30 cellular contexts compared by ENCODE assay signal in genomic region chr10:123746520-123746919, GRCh38.
"Had no signal": no experiment of that assay in that cellular context is flagged by ENCODE, and none has a peak within 500 bp of the region (broad histone marks: within the 10 kb centered on the region; RNA-seq: fewer than 3 reads in every experiment).

No MANE protein-coding gene starts in this region.

- H3K27me3 Mint-ChIP-seq: activated CD4-positive, alpha-beta memory T cell treated with anti-CD3 and anti-CD28 coated beads, Interleukin-2, amount 10 ng/mL, durations not matched to agents 7 days and 5 days; activated CD4-positive, alpha-beta T cell treated with anti-CD3 and anti-CD28 coated beads, Interleukin-2, amount 10 ng/mL, durations not matched to agents 24 days and 14 days had no signal

- H3K36me3 ChIP-seq: left ventricle myocardium inferior, ovary, right lobe of liver, thyroid gland, upper lobe of left lung, vagina, WERI-Rb-1 had no signal

- H3K4me1 Mint-ChIP-seq: activated CD4-positive, alpha-beta memory T cell treated with anti-CD3 and anti-CD28 coated beads, Interleukin-2, amount 10 ng/mL, durations not matched to agents 7 days and 5 days; activated CD4-positive, alpha-beta T cell treated with anti-CD3 and anti-CD28 coated beads, Interleukin-2, amount 10 ng/mL, durations not matched to agents 24 days and 14 days; stimulated activated effector memory CD8-positive, alpha-beta T cell treated with anti-CD3 and anti-CD28 coated beads, Interleukin-12 subunit alpha, Interleukin-12 subunit beta, amount 100 ng/mL, for 72 hours; T-helper 17 cell had no signal

- H3K27me3 ChIP-seq: body of pancreas, gastroesophageal sphincter, ovary, right lobe of liver, thyroid gland, vagina had no signal

- H3K4me3 Mint-ChIP-seq: activated CD4-positive, alpha-beta memory T cell treated with anti-CD3 and anti-CD28 coated beads, Interleukin-2, amount 10 ng/mL, durations not matched to agents 7 days and 5 days; activated CD4-positive, alpha-beta T cell treated with anti-CD3 and anti-CD28 coated beads, Interleukin-2, amount 10 ng/mL, durations not matched to agents 24 days and 14 days; natural killer cell treated with Interleukin-12 subunit alpha and Interleukin-12 subunit beta and Interleukin-15 and Interleukin-18, amount 100 ng/mL, for 72 hours; stimulated activated effector memory CD8-positive, alpha-beta T cell treated with anti-CD3 and anti-CD28 coated beads, Interleukin-12 subunit alpha, Interleukin-12 subunit beta, amount 100 ng/mL, for 72 hours; stimulated activated naive CD8-positive, alpha-beta T cell treated with anti-CD3 and anti-CD28 coated beads, Interleukin-15, Interleukin-2, amounts not matched to agents 100 ng/mL and 50 ng/mL, for 24 hours; T-helper 17 cell had no signal

- H3K4me3 ChIP-seq: body of pancreas, gastroesophageal sphincter, left ventricle myocardium inferior, lung, mucosa of descending colon, ovary, right lobe of liver, thyroid gland, upper lobe of left lung, vagina had no signal

- H3K36me3 Mint-ChIP-seq: natural killer cell treated with Interleukin-12 subunit alpha and Interleukin-12 subunit beta and Interleukin-15 and Interleukin-18, amount 100 ng/mL, for 72 hours; stimulated activated effector memory CD8-positive, alpha-beta T cell treated with anti-CD3 and anti-CD28 coated beads, Interleukin-12 subunit alpha, Interleukin-12 subunit beta, amount 100 ng/mL, for 72 hours had no signal

- DNase-seq: activated CD4-positive, alpha-beta memory T cell treated with anti-CD3 and anti-CD28 coated beads, Interleukin-2, amount 10 ng/mL, durations not matched to agents 7 days and 5 days; activated CD4-positive, alpha-beta T cell treated with anti-CD3 and anti-CD28 coated beads, Interleukin-2, amount 10 ng/mL, durations not matched to agents 24 days and 14 days; activated CD4-positive, CD25-positive, alpha-beta regulatory T cell treated with anti-CD3 and anti-CD28 coated beads, Interleukin-2, amount 50 U/mL, for 72 hours; activated naive CD4-positive, alpha-beta T cell; activated T-cell treated with anti-CD3 and anti-CD28 coated beads, Interleukin-2, amount 50 U/mL, for 48 hours; aorta; body of pancreas; effector memory CD4-positive, alpha-beta T cell; hippocampal formation; kidney glomerular epithelial cell; left ventricle myocardium inferior; mucosa of descending colon; ovary; right lobe of liver; small intestine; stimulated activated CD4-positive, alpha-beta T cell treated with anti-CD3 and anti-CD28 coated beads, Interleukin-4, amount 100 ng/mL, for 24 hours; T-helper 17 cell; T1000; thyroid gland; WERI-Rb-1 had no signal

- H3K4me1 ChIP-seq: body of pancreas, left ventricle myocardium inferior, right lobe of liver, upper lobe of left lung, vagina had no signal

- H3K9me3 ChIP-seq: gastroesophageal sphincter, mucosa of descending colon, right lobe of liver, thyroid gland, upper lobe of left lung, vagina had no signal

- H3K27ac Mint-ChIP-seq: activated CD4-positive, alpha-beta memory T cell treated with anti-CD3 and anti-CD28 coated beads, Interleukin-2, amount 10 ng/mL, durations not matched to agents 7 days and 5 days; activated CD4-positive, alpha-beta T cell treated with anti-CD3 and anti-CD28 coated beads, Interleukin-2, amount 10 ng/mL, durations not matched to agents 24 days and 14 days; activated naive CD4-positive, alpha-beta T cell treated with anti-CD3 and anti-CD28 coated beads, Interleukin-2, amount 50 U/mL, for 72 hours; activated T-helper 2 cell treated with anti-CD3 and anti-CD28 coated beads, Interferon-gamma antibody, Interleukin-2, Interleukin-4, amounts not matched to agents 10 μg/mL and 5 μg/mL and 100 μg/mL, durations not matched to agents 14 hours and 24 hours and 36 hours; natural killer cell treated with Interleukin-12 subunit alpha and Interleukin-12 subunit beta and Interleukin-15 and Interleukin-18, amount 100 ng/mL, for 72 hours; progenitor cell of endocrine pancreas; stimulated activated effector memory CD8-positive, alpha-beta T cell treated with anti-CD3 and anti-CD28 coated beads, Interleukin-12 subunit alpha, Interleukin-12 subunit beta, amount 100 ng/mL, for 72 hours; stimulated activated naive CD8-positive, alpha-beta T cell treated with anti-CD3 and anti-CD28 coated beads, Interleukin-15, Interleukin-2, amounts not matched to agents 100 ng/mL and 50 ng/mL, for 24 hours; T-helper 17 cell had no signal

- ATAC-seq: activated naive CD4-positive, alpha-beta T cell treated with anti-CD3 and anti-CD28 coated beads, Interleukin-2, amount 50 U/mL, for 72 hours; body of pancreas; gastroesophageal sphincter; mucosa of descending colon; natural killer cell treated with Interleukin-12 subunit alpha and Interleukin-12 subunit beta and Interleukin-15 and Interleukin-18, amount 100 ng/mL, for 72 hours; right lobe of liver; stimulated activated effector memory CD8-positive, alpha-beta T cell treated with anti-CD3 and anti-CD28 coated beads, Interleukin-12 subunit alpha, Interleukin-12 subunit beta, amount 100 ng/mL, for 72 hours; T-helper 17 cell had no signal

- H3K9me3 Mint-ChIP-seq: activated CD4-positive, alpha-beta memory T cell treated with anti-CD3 and anti-CD28 coated beads, Interleukin-2, amount 10 ng/mL, durations not matched to agents 7 days and 5 days; activated CD4-positive, alpha-beta T cell treated with anti-CD3 and anti-CD28 coated beads, Interleukin-2, amount 10 ng/mL, durations not matched to agents 24 days and 14 days; activated T-helper 2 cell treated with anti-CD3 and anti-CD28 coated beads, Interferon-gamma antibody, Interleukin-2, Interleukin-4, amounts not matched to agents 10 μg/mL and 5 μg/mL and 100 μg/mL, durations not matched to agents 14 hours and 24 hours and 36 hours; natural killer cell treated with Interleukin-12 subunit alpha and Interleukin-12 subunit beta and Interleukin-15 and Interleukin-18, amount 100 ng/mL, for 72 hours; stimulated activated naive CD8-positive, alpha-beta T cell treated with anti-CD3 and anti-CD28 coated beads, Interleukin-15, Interleukin-2, amounts not matched to agents 100 ng/mL and 50 ng/mL, for 24 hours had no signal

- H3K27ac ChIP-seq: body of pancreas, gastroesophageal sphincter, left ventricle myocardium inferior, ovary, right lobe of liver, thyroid gland, upper lobe of left lung, vagina, WERI-Rb-1 had no signal
